In the genomic region with DNA sequence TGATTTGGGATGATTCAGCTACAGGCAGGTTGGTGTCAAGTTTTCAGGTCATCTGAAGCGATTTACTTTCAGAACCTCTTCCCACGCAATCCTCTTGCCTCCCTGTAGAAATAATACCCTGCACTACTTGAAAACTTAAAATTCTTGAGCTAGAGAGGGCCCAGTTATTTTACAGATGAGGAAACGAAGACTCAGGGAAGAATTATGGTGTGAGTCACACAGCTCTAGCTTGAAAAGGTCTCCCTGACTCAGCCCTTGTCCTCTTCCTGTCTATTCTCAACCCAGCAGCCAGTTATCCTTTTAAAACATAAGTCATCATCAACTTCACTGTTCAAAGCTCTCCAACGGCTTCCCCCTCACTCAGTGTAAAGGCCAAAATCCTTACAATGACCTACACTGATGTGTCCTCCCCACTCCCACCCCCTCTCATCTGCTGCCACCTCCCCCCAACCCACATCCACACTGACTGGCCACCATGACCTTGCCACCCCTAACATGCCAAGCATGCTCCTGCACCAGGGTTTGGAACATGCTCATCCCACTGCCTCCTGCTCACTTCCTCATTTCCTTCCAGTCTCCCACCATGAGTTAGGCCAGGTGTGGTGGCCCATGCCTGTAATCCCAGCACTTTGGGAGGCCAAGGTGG, we compare ENCODE assay signal across 1 cellular context.
TF ChIP-seq lines count a peak whose summit lies in the region.

No MANE protein-coding gene starts in this region.

TF ChIP-seq in GM12878, 131 proteins besides CTCF, POLR2A, EP300 and RAD21 (continued from another document and continues in another):
- TF ChIP-seq, protein P1, sequence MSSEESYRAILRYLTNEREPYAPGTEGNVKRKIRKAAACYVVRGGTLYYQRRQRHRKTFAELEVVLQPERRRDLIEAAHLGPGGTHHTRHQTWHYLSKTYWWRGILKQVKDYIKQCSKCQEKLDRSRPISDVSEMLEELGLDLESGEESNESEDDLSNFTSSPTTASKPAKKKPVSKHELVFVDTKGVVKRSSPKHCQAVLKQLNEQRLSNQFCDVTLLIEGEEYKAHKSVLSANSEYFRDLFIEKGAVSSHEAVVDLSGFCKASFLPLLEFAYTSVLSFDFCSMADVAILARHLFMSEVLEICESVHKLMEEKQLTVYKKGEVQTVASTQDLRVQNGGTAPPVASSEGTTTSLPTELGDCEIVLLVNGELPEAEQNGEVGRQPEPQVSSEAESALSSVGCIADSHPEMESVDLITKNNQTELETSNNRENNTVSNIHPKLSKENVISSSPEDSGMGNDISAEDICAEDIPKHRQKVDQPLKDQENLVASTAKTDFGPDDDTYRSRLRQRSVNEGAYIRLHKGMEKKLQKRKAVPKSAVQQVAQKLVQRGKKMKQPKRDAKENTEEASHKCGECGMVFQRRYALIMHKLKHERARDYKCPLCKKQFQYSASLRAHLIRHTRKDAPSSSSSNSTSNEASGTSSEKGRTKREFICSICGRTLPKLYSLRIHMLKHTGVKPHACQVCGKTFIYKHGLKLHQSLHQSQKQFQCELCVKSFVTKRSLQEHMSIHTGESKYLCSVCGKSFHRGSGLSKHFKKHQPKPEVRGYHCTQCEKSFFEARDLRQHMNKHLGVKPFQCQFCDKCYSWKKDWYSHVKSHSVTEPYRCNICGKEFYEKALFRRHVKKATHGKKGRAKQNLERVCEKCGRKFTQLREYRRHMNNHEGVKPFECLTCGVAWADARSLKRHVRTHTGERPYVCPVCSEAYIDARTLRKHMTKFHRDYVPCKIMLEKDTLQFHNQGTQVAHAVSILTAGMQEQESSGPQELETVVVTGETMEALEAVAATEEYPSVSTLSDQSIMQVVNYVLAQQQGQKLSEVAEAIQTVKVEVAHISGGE (CRISPR knock-in tag; IDR thresholded peaks at IDR 0.05), result 0 out of 2 replicates have a peak, but pooled peaks have one; percentile 7
- TF ChIP-seq, protein P2, sequence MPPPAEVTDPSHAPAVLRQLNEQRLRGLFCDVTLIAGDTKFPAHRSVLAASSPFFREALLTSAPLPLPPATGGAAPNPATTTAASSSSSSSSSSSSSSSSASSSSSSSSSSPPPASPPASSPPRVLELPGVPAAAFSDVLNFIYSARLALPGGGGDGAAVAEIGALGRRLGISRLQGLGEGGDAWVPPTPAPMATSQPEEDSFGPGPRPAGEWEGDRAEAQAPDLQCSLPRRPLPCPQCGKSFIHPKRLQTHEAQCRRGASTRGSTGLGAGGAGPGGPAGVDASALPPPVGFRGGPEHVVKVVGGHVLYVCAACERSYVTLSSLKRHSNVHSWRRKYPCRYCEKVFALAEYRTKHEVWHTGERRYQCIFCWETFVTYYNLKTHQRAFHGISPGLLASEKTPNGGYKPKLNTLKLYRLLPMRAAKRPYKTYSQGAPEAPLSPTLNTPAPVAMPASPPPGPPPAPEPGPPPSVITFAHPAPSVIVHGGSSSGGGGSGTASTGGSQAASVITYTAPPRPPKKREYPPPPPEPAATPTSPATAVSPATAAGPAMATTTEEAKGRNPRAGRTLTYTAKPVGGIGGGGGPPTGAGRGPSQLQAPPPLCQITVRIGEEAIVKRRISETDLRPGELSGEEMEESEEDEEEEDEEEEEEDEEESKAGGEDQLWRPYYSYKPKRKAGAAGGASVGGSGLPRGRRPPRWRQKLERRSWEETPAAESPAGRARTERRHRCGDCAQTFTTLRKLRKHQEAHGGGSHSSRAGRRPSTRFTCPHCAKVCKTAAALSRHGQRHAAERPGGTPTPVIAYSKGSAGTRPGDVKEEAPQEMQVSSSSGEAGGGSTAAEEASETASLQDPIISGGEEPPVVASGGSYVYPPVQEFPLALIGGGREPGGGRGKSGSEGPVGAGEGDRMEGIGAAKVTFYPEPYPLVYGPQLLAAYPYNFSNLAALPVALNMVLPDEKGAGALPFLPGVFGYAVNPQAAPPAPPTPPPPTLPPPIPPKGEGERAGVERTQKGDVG (CRISPR knock-in tag; IDR thresholded peaks at IDR 0.05), result no peak
- peak in 1 of 2 experiments; percentile 63; a peak in 1 of 3 replicates for TF ChIP-seq EGR1 (IDR thresholded peaks at IDR 0.05; ENCODE audit: borderline replicate concordance in 1 of 2, low read depth in 2 of 2, low read length in 2 of 2)
- TF ChIP-seq, protein P3, sequence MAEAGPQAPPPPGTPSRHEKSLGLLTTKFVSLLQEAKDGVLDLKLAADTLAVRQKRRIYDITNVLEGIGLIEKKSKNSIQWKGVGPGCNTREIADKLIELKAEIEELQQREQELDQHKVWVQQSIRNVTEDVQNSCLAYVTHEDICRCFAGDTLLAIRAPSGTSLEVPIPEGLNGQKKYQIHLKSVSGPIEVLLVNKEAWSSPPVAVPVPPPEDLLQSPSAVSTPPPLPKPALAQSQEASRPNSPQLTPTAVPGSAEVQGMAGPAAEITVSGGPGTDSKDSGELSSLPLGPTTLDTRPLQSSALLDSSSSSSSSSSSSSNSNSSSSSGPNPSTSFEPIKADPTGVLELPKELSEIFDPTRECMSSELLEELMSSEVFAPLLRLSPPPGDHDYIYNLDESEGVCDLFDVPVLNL (IDR thresholded peaks at IDR 0.05; ENCODE audit: low read depth, low read length), result no peak
- TF ChIP-seq, protein P4, sequence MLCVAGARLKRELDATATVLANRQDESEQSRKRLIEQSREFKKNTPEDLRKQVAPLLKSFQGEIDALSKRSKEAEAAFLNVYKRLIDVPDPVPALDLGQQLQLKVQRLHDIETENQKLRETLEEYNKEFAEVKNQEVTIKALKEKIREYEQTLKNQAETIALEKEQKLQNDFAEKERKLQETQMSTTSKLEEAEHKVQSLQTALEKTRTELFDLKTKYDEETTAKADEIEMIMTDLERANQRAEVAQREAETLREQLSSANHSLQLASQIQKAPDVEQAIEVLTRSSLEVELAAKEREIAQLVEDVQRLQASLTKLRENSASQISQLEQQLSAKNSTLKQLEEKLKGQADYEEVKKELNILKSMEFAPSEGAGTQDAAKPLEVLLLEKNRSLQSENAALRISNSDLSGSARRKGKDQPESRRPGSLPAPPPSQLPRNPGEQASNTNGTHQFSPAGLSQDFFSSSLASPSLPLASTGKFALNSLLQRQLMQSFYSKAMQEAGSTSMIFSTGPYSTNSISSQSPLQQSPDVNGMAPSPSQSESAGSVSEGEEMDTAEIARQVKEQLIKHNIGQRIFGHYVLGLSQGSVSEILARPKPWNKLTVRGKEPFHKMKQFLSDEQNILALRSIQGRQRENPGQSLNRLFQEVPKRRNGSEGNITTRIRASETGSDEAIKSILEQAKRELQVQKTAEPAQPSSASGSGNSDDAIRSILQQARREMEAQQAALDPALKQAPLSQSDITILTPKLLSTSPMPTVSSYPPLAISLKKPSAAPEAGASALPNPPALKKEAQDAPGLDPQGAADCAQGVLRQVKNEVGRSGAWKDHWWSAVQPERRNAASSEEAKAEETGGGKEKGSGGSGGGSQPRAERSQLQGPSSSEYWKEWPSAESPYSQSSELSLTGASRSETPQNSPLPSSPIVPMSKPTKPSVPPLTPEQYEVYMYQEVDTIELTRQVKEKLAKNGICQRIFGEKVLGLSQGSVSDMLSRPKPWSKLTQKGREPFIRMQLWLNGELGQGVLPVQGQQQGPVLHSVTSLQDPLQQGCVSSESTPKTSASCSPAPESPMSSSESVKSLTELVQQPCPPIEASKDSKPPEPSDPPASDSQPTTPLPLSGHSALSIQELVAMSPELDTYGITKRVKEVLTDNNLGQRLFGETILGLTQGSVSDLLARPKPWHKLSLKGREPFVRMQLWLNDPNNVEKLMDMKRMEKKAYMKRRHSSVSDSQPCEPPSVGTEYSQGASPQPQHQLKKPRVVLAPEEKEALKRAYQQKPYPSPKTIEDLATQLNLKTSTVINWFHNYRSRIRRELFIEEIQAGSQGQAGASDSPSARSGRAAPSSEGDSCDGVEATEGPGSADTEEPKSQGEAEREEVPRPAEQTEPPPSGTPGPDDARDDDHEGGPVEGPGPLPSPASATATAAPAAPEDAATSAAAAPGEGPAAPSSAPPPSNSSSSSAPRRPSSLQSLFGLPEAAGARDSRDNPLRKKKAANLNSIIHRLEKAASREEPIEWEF (IDR thresholded peaks at IDR 0.05; ENCODE audit: insufficient replicate concordance, low read depth, low read length), result no peak
- TF ChIP-seq POLR2AphosphoS5 (IDR thresholded peaks at IDR 0.05; ENCODE audit: low read length), result no peak
- TF ChIP-seq, protein P5, sequence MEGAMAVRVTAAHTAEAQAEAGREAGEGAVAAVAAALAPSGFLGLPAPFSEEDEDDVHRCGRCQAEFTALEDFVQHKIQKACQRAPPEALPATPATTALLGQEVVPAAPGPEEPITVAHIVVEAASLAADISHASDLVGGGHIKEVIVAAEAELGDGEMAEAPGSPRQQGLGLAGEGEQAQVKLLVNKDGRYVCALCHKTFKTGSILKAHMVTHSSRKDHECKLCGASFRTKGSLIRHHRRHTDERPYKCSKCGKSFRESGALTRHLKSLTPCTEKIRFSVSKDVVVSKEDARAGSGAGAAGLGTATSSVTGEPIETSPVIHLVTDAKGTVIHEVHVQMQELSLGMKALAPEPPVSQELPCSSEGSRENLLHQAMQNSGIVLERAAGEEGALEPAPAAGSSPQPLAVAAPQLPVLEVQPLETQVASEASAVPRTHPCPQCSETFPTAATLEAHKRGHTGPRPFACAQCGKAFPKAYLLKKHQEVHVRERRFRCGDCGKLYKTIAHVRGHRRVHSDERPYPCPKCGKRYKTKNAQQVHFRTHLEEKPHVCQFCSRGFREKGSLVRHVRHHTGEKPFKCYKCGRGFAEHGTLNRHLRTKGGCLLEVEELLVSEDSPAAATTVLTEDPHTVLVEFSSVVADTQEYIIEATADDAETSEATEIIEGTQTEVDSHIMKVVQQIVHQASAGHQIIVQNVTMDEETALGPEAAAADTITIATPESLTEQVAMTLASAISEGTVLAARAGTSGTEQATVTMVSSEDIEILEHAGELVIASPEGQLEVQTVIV (IDR thresholded peaks at IDR 0.05; ENCODE audit: borderline replicate concordance, partially characterized antibody), result no peak
- TF ChIP-seq HDAC2 (IDR thresholded peaks at IDR 0.05), result no peak
- TF ChIP-seq NR2F1 (conservative IDR thresholded peaks at IDR 0.05), result no peak
- TF ChIP-seq ZNF24 (IDR thresholded peaks at IDR 0.05), result no peak
- no peak for TF ChIP-seq ZZZ3 (IDR thresholded peaks at IDR 0.05; ENCODE audit: control insufficient read depth, insufficient read length, low read depth)
- 0 out of 2 replicates have a peak, but pooled peaks have one; percentile 19 for TF ChIP-seq RUNX3 (IDR thresholded peaks at IDR 0.05; ENCODE audit: low read length)
- TF ChIP-seq SRF (IDR thresholded peaks at IDR 0.05; ENCODE audit: low read depth in 2 of 2, low read length in 2 of 2), result no peak
- TF ChIP-seq POLR2AphosphoS2 (IDR thresholded peaks at IDR 0.05; ENCODE audit: low read depth, low read length), result no peak
- TF ChIP-seq FOXK2 (IDR thresholded peaks at IDR 0.05), result no peak
- TF ChIP-seq CHD1 (IDR thresholded peaks at IDR 0.05; ENCODE audit: low read depth, low read length), result 0 out of 2 replicates have a peak, but pooled peaks have one; percentile 39
- TF ChIP-seq WRNIP1 (IDR thresholded peaks at IDR 0.05; ENCODE audit: borderline replicate concordance, low read depth, low read length), result 0 out of 2 replicates have a peak, but pooled peaks have one; percentile 69
- TF ChIP-seq, protein P6, sequence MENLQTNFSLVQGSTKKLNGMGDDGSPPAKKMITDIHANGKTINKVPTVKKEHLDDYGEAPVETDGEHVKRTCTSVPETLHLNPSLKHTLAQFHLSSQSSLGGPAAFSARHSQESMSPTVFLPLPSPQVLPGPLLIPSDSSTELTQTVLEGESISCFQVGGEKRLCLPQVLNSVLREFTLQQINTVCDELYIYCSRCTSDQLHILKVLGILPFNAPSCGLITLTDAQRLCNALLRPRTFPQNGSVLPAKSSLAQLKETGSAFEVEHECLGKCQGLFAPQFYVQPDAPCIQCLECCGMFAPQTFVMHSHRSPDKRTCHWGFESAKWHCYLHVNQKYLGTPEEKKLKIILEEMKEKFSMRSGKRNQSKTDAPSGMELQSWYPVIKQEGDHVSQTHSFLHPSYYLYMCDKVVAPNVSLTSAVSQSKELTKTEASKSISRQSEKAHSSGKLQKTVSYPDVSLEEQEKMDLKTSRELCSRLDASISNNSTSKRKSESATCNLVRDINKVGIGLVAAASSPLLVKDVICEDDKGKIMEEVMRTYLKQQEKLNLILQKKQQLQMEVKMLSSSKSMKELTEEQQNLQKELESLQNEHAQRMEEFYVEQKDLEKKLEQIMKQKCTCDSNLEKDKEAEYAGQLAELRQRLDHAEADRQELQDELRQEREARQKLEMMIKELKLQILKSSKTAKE (IDR thresholded peaks at IDR 0.05; ENCODE audit: low read depth, poor library complexity, severe bottlenecking), result no peak
- no peak for TF ChIP-seq TAF1 (IDR thresholded peaks at IDR 0.05; ENCODE audit: borderline replicate concordance, low read depth, low read length)
- TF ChIP-seq CREB1 (IDR thresholded peaks at IDR 0.05; ENCODE audit: low read depth), result 0 out of 2 replicates have a peak, but pooled peaks have one; percentile 8
- no peak for TF ChIP-seq ZNF622 (IDR thresholded peaks at IDR 0.05)
- no peak for TF ChIP-seq ESRRA (IDR thresholded peaks at IDR 0.05; ENCODE audit: low read length)
- TF ChIP-seq SMARCA5 (IDR thresholded peaks at IDR 0.05), result no peak
- TF ChIP-seq, protein P7, sequence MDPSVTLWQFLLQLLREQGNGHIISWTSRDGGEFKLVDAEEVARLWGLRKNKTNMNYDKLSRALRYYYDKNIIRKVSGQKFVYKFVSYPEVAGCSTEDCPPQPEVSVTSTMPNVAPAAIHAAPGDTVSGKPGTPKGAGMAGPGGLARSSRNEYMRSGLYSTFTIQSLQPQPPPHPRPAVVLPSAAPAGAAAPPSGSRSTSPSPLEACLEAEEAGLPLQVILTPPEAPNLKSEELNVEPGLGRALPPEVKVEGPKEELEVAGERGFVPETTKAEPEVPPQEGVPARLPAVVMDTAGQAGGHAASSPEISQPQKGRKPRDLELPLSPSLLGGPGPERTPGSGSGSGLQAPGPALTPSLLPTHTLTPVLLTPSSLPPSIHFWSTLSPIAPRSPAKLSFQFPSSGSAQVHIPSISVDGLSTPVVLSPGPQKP (IDR thresholded peaks at IDR 0.05; ENCODE audit: low read depth, low read length), result no peak
- peak; percentile 10 for TF ChIP-seq MEF2B (IDR thresholded peaks at IDR 0.05; ENCODE audit: partially characterized antibody, poor library complexity, severe bottlenecking)
- peak; percentile 84; the same call in 1 of the 2 replicates for TF ChIP-seq SPI1 (IDR thresholded peaks at IDR 0.05; ENCODE audit: borderline replicate concordance, insufficient read depth, low read depth, low read length)
- no peak for TF ChIP-seq RCOR1 (conservative IDR thresholded peaks at IDR 0.05; ENCODE audit: low read depth, low read length)
- TF ChIP-seq, protein P8, sequence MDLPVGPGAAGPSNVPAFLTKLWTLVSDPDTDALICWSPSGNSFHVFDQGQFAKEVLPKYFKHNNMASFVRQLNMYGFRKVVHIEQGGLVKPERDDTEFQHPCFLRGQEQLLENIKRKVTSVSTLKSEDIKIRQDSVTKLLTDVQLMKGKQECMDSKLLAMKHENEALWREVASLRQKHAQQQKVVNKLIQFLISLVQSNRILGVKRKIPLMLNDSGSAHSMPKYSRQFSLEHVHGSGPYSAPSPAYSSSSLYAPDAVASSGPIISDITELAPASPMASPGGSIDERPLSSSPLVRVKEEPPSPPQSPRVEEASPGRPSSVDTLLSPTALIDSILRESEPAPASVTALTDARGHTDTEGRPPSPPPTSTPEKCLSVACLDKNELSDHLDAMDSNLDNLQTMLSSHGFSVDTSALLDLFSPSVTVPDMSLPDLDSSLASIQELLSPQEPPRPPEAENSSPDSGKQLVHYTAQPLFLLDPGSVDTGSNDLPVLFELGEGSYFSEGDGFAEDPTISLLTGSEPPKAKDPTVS (IDR thresholded peaks at IDR 0.05; ENCODE audit: low read depth, low read length), result no peak
